ENCODE assay signal across 8 cellular contexts in the genomic region with DNA sequence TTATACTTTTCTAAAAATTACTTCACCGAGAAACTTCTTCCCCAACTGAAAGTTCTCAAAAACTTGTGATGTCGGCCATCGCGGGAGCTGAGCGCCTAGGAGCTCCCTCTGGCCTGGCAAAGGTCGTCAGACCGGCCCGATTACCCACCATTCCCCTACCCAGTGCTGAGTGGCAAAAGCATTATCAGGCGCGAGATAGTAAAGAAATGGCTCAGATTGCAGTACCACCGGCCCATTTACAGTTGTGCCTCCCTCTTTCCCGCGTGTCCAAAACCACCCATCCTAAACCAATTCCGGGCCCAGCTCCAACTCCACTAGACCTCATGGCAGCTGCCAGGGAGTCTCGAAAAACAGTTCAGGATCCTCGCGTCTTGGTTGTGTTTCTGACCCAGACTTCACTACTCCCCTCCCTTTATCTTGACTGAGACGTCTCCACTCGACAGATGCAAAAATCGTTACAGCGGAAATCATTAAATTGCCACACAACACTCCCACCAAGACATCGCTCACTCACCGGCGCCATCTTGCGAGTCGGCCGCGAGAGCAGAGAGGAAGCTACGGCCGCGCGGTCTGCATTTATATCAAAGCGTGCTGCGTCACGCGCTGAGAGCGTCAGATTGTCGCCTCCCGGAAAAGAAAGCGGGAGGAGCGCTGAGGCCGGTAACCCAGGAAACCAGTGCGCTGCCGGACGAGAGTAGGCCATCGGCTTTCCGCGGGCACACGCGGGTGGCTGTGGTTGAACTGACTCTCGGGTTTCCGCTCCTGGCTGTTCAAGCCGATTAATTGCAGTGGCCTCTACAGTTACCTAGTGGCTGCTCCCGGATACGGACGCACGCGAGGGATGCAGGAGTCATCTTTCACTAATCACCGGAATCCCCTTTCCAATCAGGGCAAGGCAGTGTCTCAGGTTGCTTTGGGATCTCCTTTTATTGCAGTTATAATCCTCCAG. TPM values are rescaled to one million over a fixed set of nuclear protein-coding genes. Genes with fewer than 3 reads are reported as not detected.
DNase-seq lines count a peak whose midpoint lies in the region; ATAC-seq, FAIRE-seq and TF ChIP-seq lines count a peak whose summit lies in the region.

RPL22L1 (minus strand) TSS at position 551 of the 949 bp plus-strand sequence; CDS start at position 523, 28 bp downstream.

- peak; percentile 97 for ATAC-seq in activated T-helper 17 cell treated with anti-CD3 and anti-CD28 coated beads, Interleukin-2, amount 50 U/mL, for 72 hours (replicated peaks)
- ATAC-seq in thoracic aorta (ENCODE audit: insufficient number of reproducible peaks, low FRiP score, low read depth): peak; percentile 99

- no peaks in the 10 kb centered on the region for H3K27me3 ChIP-seq in MM.1S (replicated peaks; ENCODE audit: insufficient read depth, low read length)
- no peaks in the 10 kb centered on the region for H3K27me3 ChIP-seq in thoracic aorta (replicated peaks; ENCODE audit: insufficient read depth)

- H3K36me3 Mint-ChIP-seq in activated T-helper 17 cell treated with anti-CD3 and anti-CD28 coated beads, Interleukin-2, amount 50 U/mL, for 72 hours (ENCODE audit: low read depth): peaks cover 52% of the 10 kb centered on the region

- H3K27ac Mint-ChIP-seq in activated T-helper 17 cell treated with anti-CD3 and anti-CD28 coated beads, Interleukin-2, amount 50 U/mL, for 72 hours: peak within 1 kb of the TSS; percentile 99

- peaks cover 9% of the 10 kb centered on the region for H3K4me1 Mint-ChIP-seq in activated T-helper 17 cell treated with anti-CD3 and anti-CD28 coated beads, Interleukin-2, amount 50 U/mL, for 72 hours

- no peaks in the 10 kb centered on the region for H3K9me3 Mint-ChIP-seq in activated T-helper 17 cell treated with anti-CD3 and anti-CD28 coated beads, Interleukin-2, amount 50 U/mL, for 72 hours

- peak within 1 kb of the TSS; percentile 88 for H3K4me3 ChIP-seq in MM.1S (ENCODE audit: low read length)
- peak within 1 kb of the TSS; percentile 78 for H3K4me3 ChIP-seq in thoracic aorta

- H3K9me3 ChIP-seq in MM.1S (replicated peaks; ENCODE audit: insufficient read depth, low read length): no peaks in the 10 kb centered on the region
- no peaks in the 10 kb centered on the region for H3K9me3 ChIP-seq in thoracic aorta

- peaks cover 23% of the 10 kb centered on the region; the same call in 1 of the 2 replicates for H4K20me1 ChIP-seq in MM.1S (ENCODE audit: insufficient read depth, low read length)

- H3K27ac ChIP-seq in MM.1S (ENCODE audit: low read length) (peak within 1 kb of the TSS; percentile 78), thoracic aorta (peak within 1 kb of the TSS; percentile 52 to 62)

- DNase-seq in ELF-1 (ENCODE audit: low read depth, low spot score) (peak; percentile 97), H54 (ENCODE audit: insufficient read length, low spot score) (peak; percentile 84), MM.1S (peak; percentile 100), foreskin melanocyte (peak; percentile 95), occipital lobe (lab: John Stamatoyannopoulos, UW) (no peak), thoracic aorta (ENCODE audit: low spot score) (peak; percentile 82), OCI-M1 (lab: John Stamatoyannopoulos, UW) (no peak)

- H3K27me3 Mint-ChIP-seq in activated T-helper 17 cell treated with anti-CD3 and anti-CD28 coated beads, Interleukin-2, amount 50 U/mL, for 72 hours: no peaks in the 10 kb centered on the region

- TF ChIP-seq POLR2A in H54 (IDR thresholded peaks at IDR 0.05; ENCODE audit: low read depth, low read length): peak; percentile 98

- H3K4me2 ChIP-seq in MM.1S (ENCODE audit: low read depth, low read length): peak within 1 kb of the TSS; percentile 70

- H3K4me3 Mint-ChIP-seq in activated T-helper 17 cell treated with anti-CD3 and anti-CD28 coated beads, Interleukin-2, amount 50 U/mL, for 72 hours: peak within 1 kb of the TSS; percentile 95

- H3K9ac ChIP-seq in MM.1S (ENCODE audit: low read length): peak within 1 kb of the TSS; percentile 94

- peak; percentile 96 for FAIRE-seq in H54 (lab: Jason Lieb, UNC)

- H3F3A ChIP-seq in MM.1S (ENCODE audit: insufficient read depth, low read length): peaks cover 54% of the 10 kb centered on the region

- H3K36me3 ChIP-seq in MM.1S (replicated peaks; ENCODE audit: insufficient read depth, low read length): peaks cover 13% of the 10 kb centered on the region
- peaks cover 15% of the 10 kb centered on the region for H3K36me3 ChIP-seq in thoracic aorta

- peak within 1 kb of the TSS; percentile 66 for H2AFZ ChIP-seq in MM.1S (ENCODE audit: low read length)

- H3K9me2 ChIP-seq in MM.1S (replicated peaks; ENCODE audit: insufficient read depth, low read length): no peaks in the 10 kb centered on the region

- peak; percentile 18; the same call in 1 of the 2 replicates for TF ChIP-seq CTCF in MM.1S (IDR thresholded peaks at IDR 0.05; ENCODE audit: low read length)
- TF ChIP-seq CTCF in thoracic aorta (IDR thresholded peaks at IDR 0.05): no peak

- H3K79me2 ChIP-seq in MM.1S (ENCODE audit: low read length): peaks cover 28% of the 10 kb centered on the region

- H3K4me1 ChIP-seq in MM.1S (ENCODE audit: low read length): peaks cover 8% of the 10 kb centered on the region
- peaks cover 18 to 19% of the 10 kb centered on the region in 2 donors for H3K4me1 ChIP-seq in thoracic aorta (ENCODE audit: control insufficient read depth in 1 of 2, low read depth in 2 of 2)

RNA-seq across cellular contexts. Expression of gene RPL22L1, which starts in this region (rescaled TPM):
- 100 to 1,000 TPM; 105 to 173 TPM for total RNA-seq in activated T-helper 17 cell treated with anti-CD3 and anti-CD28 coated beads, Interleukin-2, amount 50 U/mL, for 72 hours
- total RNA-seq in occipital lobe (23.2 TPM), thoracic aorta (10 to 100 TPM; 46.2 to 78.0 TPM)

Comparison
In these comparisons a context has a peak if more than half of its experiments do, and no peak if none do; other contexts are left out.
1. DNase-seq: peak in ELF-1 (single experiment), H54 (single experiment), MM.1S (single experiment), foreskin melanocyte (single experiment) and thoracic aorta (single experiment); none in occipital lobe (single experiment) and OCI-M1 (single experiment).